In the genomic region with DNA sequence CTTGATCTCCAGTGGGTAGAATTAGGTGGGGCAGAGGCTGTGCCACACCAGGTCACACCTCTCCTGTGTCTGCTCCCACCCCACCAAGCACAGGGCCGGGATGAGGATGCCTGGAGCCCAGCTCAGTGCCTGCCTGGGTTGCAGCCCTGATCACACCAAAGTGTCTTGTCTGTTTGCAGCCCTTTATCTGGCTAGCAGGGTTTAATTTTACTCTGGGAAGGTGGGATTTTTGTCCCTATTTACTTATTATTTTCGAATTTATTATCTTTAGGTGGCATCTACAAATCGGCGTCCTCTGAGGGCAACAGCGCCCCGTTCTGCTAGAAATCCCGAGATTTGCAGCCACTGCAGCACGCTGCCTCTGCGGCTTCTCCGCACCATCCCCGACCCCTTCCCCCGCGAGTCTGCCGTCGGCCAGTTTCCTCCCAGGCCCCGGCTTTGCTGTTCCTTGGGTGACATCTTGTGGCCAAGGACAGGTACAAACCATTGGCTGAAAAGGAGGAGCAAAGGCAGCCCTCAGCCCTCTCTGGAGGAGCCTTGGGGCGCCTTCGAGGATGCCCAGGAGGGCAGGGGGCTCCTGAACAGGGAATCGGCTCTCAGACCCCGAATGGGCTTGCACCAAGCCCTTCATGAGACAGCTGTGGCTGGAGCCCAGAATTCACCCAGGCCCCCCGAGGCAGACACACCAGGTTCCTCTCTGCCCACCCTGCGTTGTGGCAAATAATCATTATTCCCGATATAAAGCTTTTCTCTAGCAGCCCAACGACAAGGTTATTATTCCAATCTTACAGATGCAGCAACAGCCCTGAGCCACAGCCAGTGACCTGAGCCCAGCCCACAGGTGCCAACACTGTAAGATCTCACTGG, we compare ENCODE assay signal across 8 cellular contexts.
DNase-seq lines count a peak whose midpoint lies in the region; ATAC-seq and TF ChIP-seq lines count a peak whose summit lies in the region.

No MANE protein-coding gene starts in this region.

- no peak overlapping the region for H3K27ac ChIP-seq in liver (ENCODE audit: low read depth in 1 of 2, low read length in 2 of 2)

- no peak for ATAC-seq in GM18520 (IDR thresholded peaks at IDR 0.05; ENCODE audit: unreplicated experiment)

- CTCF ChIA-PET in HEK293T (lab: Yijun Ruan, JAX), result no interaction called here

- DNase-seq in COR-L47 (lab: John Stamatoyannopoulos, UW), result peak; percentile 79
- peak; percentile 87 for DNase-seq in HEK293T (ENCODE audit: extremely low spot score)
- peak; percentile 28 to 74 for DNase-seq in NCI-H446 (lab: John Stamatoyannopoulos, UW)
- DNase-seq in activated CD4-positive, alpha-beta T cell treated with anti-CD3 and anti-CD28 coated beads for 4 hours, result peak; percentile 47 to 52
- DNase-seq in dedifferentiated amniotic fluid mesenchymal stem cell (ENCODE audit: extremely low spot score), result peak; percentile 75
- DNase-seq in stimulated activated CD4-positive, alpha-beta T cell treated with anti-CD3 and anti-CD28 coated beads, Interleukin-4, amount 100 ng/mL, for 1 hour, result peak; percentile 59

- peak; percentile 94 to 96 for TF ChIP-seq RAD21 in liver (IDR thresholded peaks at IDR 0.05)

- WGBS in liver, result 13% methylated on average over 24 of the region's 24 CpGs

- H3K9me3 ChIP-seq in liver (ENCODE audit: control insufficient read depth in 4 of 4, low read length in 3 of 4), result no peaks in the 10 kb centered on the region

- H3K27me3 ChIP-seq in liver (ENCODE audit: control insufficient read depth in 4 of 4, insufficient read depth in 4 of 4, low read length in 3 of 4), result no peaks in the 10 kb centered on the region

- peaks cover 0 to 8% (median 2%) of the 10 kb centered on the region in 4 donors for H3K4me1 ChIP-seq in liver (ENCODE audit: control insufficient read depth in 4 of 4, insufficient read depth in 4 of 4, low read length in 3 of 4)

- H3K9ac ChIP-seq in liver (ENCODE audit: low read depth in 1 of 2, low read length in 2 of 2), result no peak overlapping the region

- peak overlapping the region in 1 of 3 donors; percentile 20 for H3K4me3 ChIP-seq in liver (ENCODE audit: low read depth in 1 of 3, low read length in 3 of 3)

- peak; percentile 79 for TF ChIP-seq CTCF in liver (IDR thresholded peaks at IDR 0.05; ENCODE audit: low read depth, low read length, missing input control)

- POLR2A ChIA-PET in HEK293T (lab: Yijun Ruan, JAX), result no interaction called here

- no peaks in the 10 kb centered on the region for H3K36me3 ChIP-seq in liver (ENCODE audit: control insufficient read depth in 4 of 4, insufficient read depth in 3 of 4, low read depth in 1 of 4, low read length in 3 of 4)

TF ChIP-seq in HEK293T, 16 proteins besides CTCF, POLR2A, EP300 and RAD21:
- TF ChIP-seq LEF1 (IDR thresholded peaks at IDR 0.05; ENCODE audit: borderline replicate concordance) (no peak), ARNT (IDR thresholded peaks at IDR 0.05) (no peak), FOXA1 (IDR thresholded peaks at IDR 0.05) (no peak), SUZ12 (IDR thresholded peaks at IDR 0.05) (no peak), ELF4 (IDR thresholded peaks at IDR 0.05) (no peak), BHLHE40 (IDR thresholded peaks at IDR 0.05; ENCODE audit: borderline replicate concordance) (no peak), ZNF384 (IDR thresholded peaks at IDR 0.05) (no peak), HDGF (IDR thresholded peaks at IDR 0.05; ENCODE audit: borderline replicate concordance) (no peak), TARDBP (IDR thresholded peaks at IDR 0.05) (no peak), CTBP1 (IDR thresholded peaks at IDR 0.05; ENCODE audit: borderline replicate concordance) (no peak), FOXM1 (IDR thresholded peaks at IDR 0.05; ENCODE audit: borderline replicate concordance) (no peak), FOXK2 (IDR thresholded peaks at IDR 0.05) (no peak), NFRKB (IDR thresholded peaks at IDR 0.05) (no peak), SP1 (IDR thresholded peaks at IDR 0.05) (no peak), L3MBTL2 (conservative IDR thresholded peaks at IDR 0.05) (no peak)
- TF ChIP-seq, protein P1, sequence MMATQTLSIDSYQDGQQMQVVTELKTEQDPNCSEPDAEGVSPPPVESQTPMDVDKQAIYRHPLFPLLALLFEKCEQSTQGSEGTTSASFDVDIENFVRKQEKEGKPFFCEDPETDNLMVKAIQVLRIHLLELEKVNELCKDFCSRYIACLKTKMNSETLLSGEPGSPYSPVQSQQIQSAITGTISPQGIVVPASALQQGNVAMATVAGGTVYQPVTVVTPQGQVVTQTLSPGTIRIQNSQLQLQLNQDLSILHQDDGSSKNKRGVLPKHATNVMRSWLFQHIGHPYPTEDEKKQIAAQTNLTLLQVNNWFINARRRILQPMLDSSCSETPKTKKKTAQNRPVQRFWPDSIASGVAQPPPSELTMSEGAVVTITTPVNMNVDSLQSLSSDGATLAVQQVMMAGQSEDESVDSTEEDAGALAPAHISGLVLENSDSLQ (IDR thresholded peaks at IDR 0.05), result no peak

TF ChIP-seq in liver, 16 proteins besides CTCF, POLR2A, EP300 and RAD21:
- TF ChIP-seq YY1 (IDR thresholded peaks at IDR 0.05) (no peak), HNF4A (conservative IDR thresholded peaks at IDR 0.05) (no peak), RXRA (IDR thresholded peaks at IDR 0.05) (no peak), GABPA (IDR thresholded peaks at IDR 0.05 in 1 of 2, conservative IDR thresholded peaks at IDR 0.05 in 1 of 2) (no peak), FOXA1 (IDR thresholded peaks at IDR 0.05) (no peak), NR2F2 (IDR thresholded peaks at IDR 0.05) (no peak), FOXA2 (IDR thresholded peaks at IDR 0.05) (no peak), SP1 (IDR thresholded peaks at IDR 0.05) (no peak), JUND (IDR thresholded peaks at IDR 0.05) (no peak), EGR1 (IDR thresholded peaks at IDR 0.05; ENCODE audit: low read depth in 2 of 2) (no peak), TAF1 (conservative IDR thresholded peaks at IDR 0.05) (no peak), HNF4G (IDR thresholded peaks at IDR 0.05) (no peak)
- TF ChIP-seq, protein P2, sequence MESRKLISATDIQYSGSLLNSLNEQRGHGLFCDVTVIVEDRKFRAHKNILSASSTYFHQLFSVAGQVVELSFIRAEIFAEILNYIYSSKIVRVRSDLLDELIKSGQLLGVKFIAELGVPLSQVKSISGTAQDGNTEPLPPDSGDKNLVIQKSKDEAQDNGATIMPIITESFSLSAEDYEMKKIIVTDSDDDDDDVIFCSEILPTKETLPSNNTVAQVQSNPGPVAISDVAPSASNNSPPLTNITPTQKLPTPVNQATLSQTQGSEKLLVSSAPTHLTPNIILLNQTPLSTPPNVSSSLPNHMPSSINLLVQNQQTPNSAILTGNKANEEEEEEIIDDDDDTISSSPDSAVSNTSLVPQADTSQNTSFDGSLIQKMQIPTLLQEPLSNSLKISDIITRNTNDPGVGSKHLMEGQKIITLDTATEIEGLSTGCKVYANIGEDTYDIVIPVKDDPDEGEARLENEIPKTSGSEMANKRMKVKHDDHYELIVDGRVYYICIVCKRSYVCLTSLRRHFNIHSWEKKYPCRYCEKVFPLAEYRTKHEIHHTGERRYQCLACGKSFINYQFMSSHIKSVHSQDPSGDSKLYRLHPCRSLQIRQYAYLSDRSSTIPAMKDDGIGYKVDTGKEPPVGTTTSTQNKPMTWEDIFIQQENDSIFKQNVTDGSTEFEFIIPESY (IDR thresholded peaks at IDR 0.05), result no peak
- TF ChIP-seq, protein P3, sequence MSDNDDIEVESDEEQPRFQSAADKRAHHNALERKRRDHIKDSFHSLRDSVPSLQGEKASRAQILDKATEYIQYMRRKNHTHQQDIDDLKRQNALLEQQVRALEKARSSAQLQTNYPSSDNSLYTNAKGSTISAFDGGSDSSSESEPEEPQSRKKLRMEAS (IDR thresholded peaks at IDR 0.05), result no peak
- TF ChIP-seq, protein P4, sequence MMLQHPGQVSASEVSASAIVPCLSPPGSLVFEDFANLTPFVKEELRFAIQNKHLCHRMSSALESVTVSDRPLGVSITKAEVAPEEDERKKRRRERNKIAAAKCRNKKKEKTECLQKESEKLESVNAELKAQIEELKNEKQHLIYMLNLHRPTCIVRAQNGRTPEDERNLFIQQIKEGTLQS (IDR thresholded peaks at IDR 0.05), result no peak
- TF ChIP-seq, protein P5, sequence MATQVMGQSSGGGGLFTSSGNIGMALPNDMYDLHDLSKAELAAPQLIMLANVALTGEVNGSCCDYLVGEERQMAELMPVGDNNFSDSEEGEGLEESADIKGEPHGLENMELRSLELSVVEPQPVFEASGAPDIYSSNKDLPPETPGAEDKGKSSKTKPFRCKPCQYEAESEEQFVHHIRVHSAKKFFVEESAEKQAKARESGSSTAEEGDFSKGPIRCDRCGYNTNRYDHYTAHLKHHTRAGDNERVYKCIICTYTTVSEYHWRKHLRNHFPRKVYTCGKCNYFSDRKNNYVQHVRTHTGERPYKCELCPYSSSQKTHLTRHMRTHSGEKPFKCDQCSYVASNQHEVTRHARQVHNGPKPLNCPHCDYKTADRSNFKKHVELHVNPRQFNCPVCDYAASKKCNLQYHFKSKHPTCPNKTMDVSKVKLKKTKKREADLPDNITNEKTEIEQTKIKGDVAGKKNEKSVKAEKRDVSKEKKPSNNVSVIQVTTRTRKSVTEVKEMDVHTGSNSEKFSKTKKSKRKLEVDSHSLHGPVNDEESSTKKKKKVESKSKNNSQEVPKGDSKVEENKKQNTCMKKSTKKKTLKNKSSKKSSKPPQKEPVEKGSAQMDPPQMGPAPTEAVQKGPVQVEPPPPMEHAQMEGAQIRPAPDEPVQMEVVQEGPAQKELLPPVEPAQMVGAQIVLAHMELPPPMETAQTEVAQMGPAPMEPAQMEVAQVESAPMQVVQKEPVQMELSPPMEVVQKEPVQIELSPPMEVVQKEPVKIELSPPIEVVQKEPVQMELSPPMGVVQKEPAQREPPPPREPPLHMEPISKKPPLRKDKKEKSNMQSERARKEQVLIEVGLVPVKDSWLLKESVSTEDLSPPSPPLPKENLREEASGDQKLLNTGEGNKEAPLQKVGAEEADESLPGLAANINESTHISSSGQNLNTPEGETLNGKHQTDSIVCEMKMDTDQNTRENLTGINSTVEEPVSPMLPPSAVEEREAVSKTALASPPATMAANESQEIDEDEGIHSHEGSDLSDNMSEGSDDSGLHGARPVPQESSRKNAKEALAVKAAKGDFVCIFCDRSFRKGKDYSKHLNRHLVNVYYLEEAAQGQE (IDR thresholded peaks at IDR 0.05), result no peak
TF ChIP-seq in liver: peak in this region for 0.
